In genomic region chr9:124498040-124498439, GRCh38 we compare ENCODE assay signal across 35 cellular contexts. TPM values are rescaled to one million over a fixed set of nuclear protein-coding genes. Genes with fewer than 3 reads are reported as not detected.
"Had no signal": no experiment of that assay in that cellular context is flagged by ENCODE, and none has a peak within 500 bp of the region (broad histone marks: within the 10 kb centered on the region; RNA-seq: fewer than 3 reads in every experiment).

No MANE protein-coding gene starts in this region.

- ATAC-seq: activated naive CD4-positive, alpha-beta T cell treated with anti-CD3 and anti-CD28 coated beads, Interleukin-2, amount 50 U/mL, for 72 hours; activated T-cell treated with anti-CD3 and anti-CD28 coated beads, Interleukin-2, amount 50 U/mL, for 72 hours; body of pancreas; gastroesophageal sphincter; heart right ventricle; T-helper 17 cell; WTC11 had no signal

- H3K4me3 Mint-ChIP-seq: activated CD4-positive, alpha-beta memory T cell treated with anti-CD3 and anti-CD28 coated beads, Interleukin-2, amount 10 ng/mL, durations not matched to agents 7 days and 5 days; activated CD4-positive, alpha-beta T cell treated with anti-CD3 and anti-CD28 coated beads, Interleukin-2, amount 10 ng/mL, durations not matched to agents 7 days and 5 days; activated naive CD4-positive, alpha-beta T cell treated with anti-CD3 and anti-CD28 coated beads, Interleukin-2, amount 10 ng/mL, durations not matched to agents 7 days and 5 days; activated T-cell treated with anti-CD3 and anti-CD28 coated beads, Interleukin-2, amount 50 U/mL, for 24 hours; activated T-cell treated with anti-CD3 and anti-CD28 coated beads, Interleukin-2, amount 50 U/mL, for 72 hours; T-helper 17 cell; T-helper 2 cell treated with Interferon-gamma antibody and Interleukin-4, amounts not matched to agents 5 μg/mL and 100 μg/mL, for 36 hours; WTC11 had no signal

- DNase-seq: activated CD4-positive, alpha-beta memory T cell treated with anti-CD3 and anti-CD28 coated beads, Interleukin-2, amount 10 ng/mL, durations not matched to agents 7 days and 5 days; activated CD4-positive, alpha-beta T cell treated with anti-CD3 and anti-CD28 coated beads for 1 hour; activated CD4-positive, alpha-beta T cell treated with anti-CD3 and anti-CD28 coated beads for 4 hours; activated CD4-positive, alpha-beta T cell treated with anti-CD3 and anti-CD28 coated beads, Interleukin-2, amount 10 ng/mL, durations not matched to agents 7 days and 5 days; activated CD4-positive, alpha-beta T cell treated with anti-CD3 and anti-CD28 coated beads, Interleukin-2, amount 50 U/mL, for 4 hours; activated CD8-positive, alpha-beta memory T cell treated with anti-CD3 and anti-CD28 coated beads, Interleukin-2, amount 50 U/mL, for 48 hours; activated gamma-delta T cell; activated naive CD4-positive, alpha-beta T cell; activated naive CD4-positive, alpha-beta T cell treated with anti-CD3 and anti-CD28 coated beads, Interleukin-2, amount 10 ng/mL, durations not matched to agents 7 days and 5 days; activated T-cell treated with anti-CD3 and anti-CD28 coated beads for 4 hours; activated T-cell treated with anti-CD3 and anti-CD28 coated beads, Interleukin-2, amount 50 U/mL, for 24 hours; activated T-cell treated with anti-CD3 and anti-CD28 coated beads, Interleukin-2, amount 50 U/mL, for 72 hours; amygdala; aorta; body of pancreas; caudate nucleus; effector CD8-positive, alpha-beta T cell; esophagus squamous epithelium; foreskin melanocyte; heart right ventricle; T-helper 1 cell; T-helper 17 cell; T1000 had no signal

- H3K9me3 Mint-ChIP-seq: activated CD4-positive, alpha-beta memory T cell treated with anti-CD3 and anti-CD28 coated beads, Interleukin-2, amount 10 ng/mL, durations not matched to agents 7 days and 5 days; activated CD4-positive, alpha-beta T cell treated with anti-CD3 and anti-CD28 coated beads, Interleukin-2, amount 10 ng/mL, durations not matched to agents 7 days and 5 days; activated naive CD4-positive, alpha-beta T cell treated with anti-CD3 and anti-CD28 coated beads, Interleukin-2, amount 10 ng/mL, durations not matched to agents 7 days and 5 days; activated naive CD4-positive, alpha-beta T cell treated with anti-CD3 and anti-CD28 coated beads, Interleukin-2, amount 50 U/mL, for 72 hours; activated T-cell treated with anti-CD3 and anti-CD28 coated beads, Interleukin-2, amount 50 U/mL, for 24 hours; activated T-cell treated with anti-CD3 and anti-CD28 coated beads, Interleukin-2, amount 50 U/mL, for 72 hours; T-helper 2 cell treated with Interferon-gamma antibody and Interleukin-4, amounts not matched to agents 5 μg/mL and 100 μg/mL, for 36 hours; WTC11 had no signal

- H3K36me3 Mint-ChIP-seq: activated naive CD4-positive, alpha-beta T cell treated with anti-CD3 and anti-CD28 coated beads, Interleukin-2, amount 10 ng/mL, durations not matched to agents 7 days and 5 days; activated naive CD4-positive, alpha-beta T cell treated with anti-CD3 and anti-CD28 coated beads, Interleukin-2, amount 50 U/mL, for 72 hours; WTC11 had no signal

- H3K27ac ChIP-seq: body of pancreas, epithelial cell of prostate, esophagus squamous epithelium, gastroesophageal sphincter, heart right ventricle had no signal

- H3K27ac Mint-ChIP-seq: activated CD4-positive, alpha-beta memory T cell treated with anti-CD3 and anti-CD28 coated beads, Interleukin-2, amount 10 ng/mL, durations not matched to agents 7 days and 5 days; activated CD4-positive, alpha-beta T cell treated with anti-CD3 and anti-CD28 coated beads, Interleukin-2, amount 10 ng/mL, durations not matched to agents 7 days and 5 days; activated T-cell treated with anti-CD3 and anti-CD28 coated beads, Interleukin-2, amount 50 U/mL, for 24 hours; activated T-cell treated with anti-CD3 and anti-CD28 coated beads, Interleukin-2, amount 50 U/mL, for 72 hours; T-helper 17 cell; T-helper 2 cell treated with Interferon-gamma antibody and Interleukin-4, amounts not matched to agents 5 μg/mL and 100 μg/mL, for 36 hours; WTC11 had no signal

- H3K36me3 ChIP-seq: esophagus squamous epithelium, gastroesophageal sphincter, heart right ventricle had no signal

- H3K9me3 ChIP-seq: adrenal gland, body of pancreas, esophagus squamous epithelium, gastroesophageal sphincter, heart right ventricle had no signal

- H3K4me3 ChIP-seq: adrenal gland, body of pancreas, esophagus squamous epithelium, gastroesophageal sphincter, heart right ventricle had no signal

RNA-seq across cellular contexts. Expression of gene NR5A1, which starts 9.2 kb away (rescaled TPM):
- total RNA-seq: activated CD4-positive, alpha-beta memory T cell treated with anti-CD3 and anti-CD28 coated beads, Interleukin-2, amount 10 ng/mL, durations not matched to agents 7 days and 5 days; activated CD4-positive, alpha-beta T cell treated with anti-CD3 and anti-CD28 coated beads, Interleukin-2, amount 10 ng/mL, durations not matched to agents 7 days and 5 days; activated naive CD4-positive, alpha-beta T cell treated with anti-CD3 and anti-CD28 coated beads, Interleukin-2, amount 50 U/mL, for 72 hours; aorta; body of pancreas; chondrocyte; dermis microvascular lymphatic vessel endothelial cell; endothelial cell of umbilical vein; esophagus squamous epithelium; fibroblast of lung; fibroblast of villous mesenchyme; gastroesophageal sphincter; glomerular endothelial cell; heart right ventricle; T-helper 17 cell had no signal
- polyA plus RNA-seq: aorta, endothelial cell of umbilical vein, fibroblast of lung had no signal

RNA-seq across cellular contexts. Expression of gene ADGRD2, which starts 47.8 kb away (rescaled TPM):
- total RNA-seq: activated CD4-positive, alpha-beta memory T cell treated with anti-CD3 and anti-CD28 coated beads, Interleukin-2, amount 10 ng/mL, durations not matched to agents 7 days and 5 days; activated CD4-positive, alpha-beta T cell treated with anti-CD3 and anti-CD28 coated beads, Interleukin-2, amount 10 ng/mL, durations not matched to agents 7 days and 5 days; activated naive CD4-positive, alpha-beta T cell treated with anti-CD3 and anti-CD28 coated beads, Interleukin-2, amount 50 U/mL, for 72 hours; activated T-cell treated with anti-CD3 and anti-CD28 coated beads, Interleukin-2, amount 50 U/mL, for 72 hours; aorta; body of pancreas; chondrocyte; dermis microvascular lymphatic vessel endothelial cell; endothelial cell of umbilical vein; fibroblast of lung; fibroblast of villous mesenchyme; gastroesophageal sphincter; glomerular endothelial cell; T-helper 17 cell had no signal
- polyA plus RNA-seq: aorta, endothelial cell of umbilical vein, fibroblast of lung had no signal
